9 cellular contexts compared by ENCODE assay signal in the genomic region with DNA sequence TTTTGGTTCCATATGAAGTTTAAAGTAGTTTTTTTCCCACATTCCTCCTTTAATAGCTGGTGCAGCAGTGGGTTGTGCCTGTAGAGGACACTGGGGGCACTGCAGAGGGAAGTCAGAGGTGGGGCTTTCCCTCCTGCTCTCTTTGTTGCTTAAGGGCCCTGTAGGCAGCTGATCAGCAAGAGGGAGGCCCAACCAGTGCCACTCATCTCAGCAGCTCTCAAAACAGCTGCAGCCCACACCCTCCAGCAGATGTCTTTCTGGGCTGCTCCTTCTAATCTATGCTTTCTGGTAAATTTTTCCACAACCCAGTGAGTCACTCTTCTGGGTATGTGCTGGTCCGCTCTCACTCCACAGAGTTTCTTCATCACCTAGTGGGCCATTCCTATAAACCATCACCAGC.
DNase-seq lines count a peak whose midpoint lies in the region; TF ChIP-seq lines count a peak whose summit lies in the region.
"Had no signal": no experiment of that assay in that cellular context is flagged by ENCODE, and none has a peak within 500 bp of the region (broad histone marks: within the 10 kb centered on the region; RNA-seq: fewer than 3 reads in every experiment).

No MANE protein-coding gene starts in this region.

- no peak overlapping the region for H3K9ac ChIP-seq in mesendoderm (ENCODE audit: low read length)

- H2BK120ac ChIP-seq in mesendoderm (ENCODE audit: low read depth, low read length) = no peak overlapping the region

- H3K4me3 ChIP-seq in coronary artery (no peak overlapping the region), mesendoderm (ENCODE audit: low read length) (no peak overlapping the region)

- no peaks in the 10 kb centered on the region for H3K27me3 ChIP-seq in mesendoderm (ENCODE audit: insufficient read depth, low read length, poor library complexity)

- H3K36me3 ChIP-seq in mesendoderm (ENCODE audit: control insufficient read depth, insufficient read depth, low read length) = no peaks in the 10 kb centered on the region

- H3K4ac ChIP-seq in mesendoderm (ENCODE audit: low read depth, low read length) = no peak overlapping the region

- no peaks in the 10 kb centered on the region for H3K4me1 ChIP-seq in mesendoderm (ENCODE audit: control insufficient read depth, low read depth, low read length)

- no peak overlapping the region for H3K23ac ChIP-seq in mesendoderm (ENCODE audit: low read length)

- no peak overlapping the region for H3K18ac ChIP-seq in mesendoderm (ENCODE audit: low read length)

- peak; percentile 67 for DNase-seq in Daoy (ENCODE audit: low read depth)
- peak; percentile 88 for DNase-seq in M059J (ENCODE audit: low read depth)
- DNase-seq in coronary artery (ENCODE audit: low spot score) = peak; percentile 82
- DNase-seq in mesendoderm = peak; percentile 80
- no peak for DNase-seq in NCI-H748 (lab: John Stamatoyannopoulos, UW; ENCODE audit: unreplicated experiment)
- DNase-seq in T-helper 2 cell = no peak
- no peak for DNase-seq in NCI-H2196 treated with DMSO at 0.1 percent for 48 hours (lab: John Stamatoyannopoulos, UW; ENCODE audit: unreplicated experiment)
- no peak for DNase-seq in activated CD8-positive, alpha-beta memory T cell treated with anti-CD3 and anti-CD28 coated beads, Interleukin-2, amount 50 U/mL, for 48 hours
- DNase-seq: activated T-cell treated with anti-CD3 and anti-CD28 coated beads, Interleukin-2, amount 50 U/mL, for 1 hour had no signal

- no peak overlapping the region for H4K5ac ChIP-seq in mesendoderm (ENCODE audit: low read length)

- H2BK5ac ChIP-seq in mesendoderm (ENCODE audit: low read length) = no peak overlapping the region

- no peak overlapping the region for H2BK15ac ChIP-seq in mesendoderm (replicated peaks; ENCODE audit: low read depth)

- no peak overlapping the region for H3K4me2 ChIP-seq in mesendoderm (ENCODE audit: low read length)

- no CpG with 5 or more reads among the region's 1 CpG for WGBS in mesendoderm (ENCODE audit: extremely low coverage, insufficient coverage, low lambda C conversion rate)

- no peak overlapping the region for H4K8ac ChIP-seq in mesendoderm (ENCODE audit: low read depth, low read length)

- no peak overlapping the region for H3K56ac ChIP-seq in mesendoderm (ENCODE audit: low read length)

- peaks cover 6% of the 10 kb centered on the region for H3K79me1 ChIP-seq in mesendoderm (ENCODE audit: low read length)

- H3K79me2 ChIP-seq in mesendoderm (ENCODE audit: control insufficient read depth, insufficient read depth, low read length) = no peaks in the 10 kb centered on the region

- no peak for TF ChIP-seq CTCF in coronary artery (IDR thresholded peaks at IDR 0.05)

- H2AK5ac ChIP-seq in mesendoderm (ENCODE audit: low read length) = no peak overlapping the region

- H3K27ac ChIP-seq in coronary artery (peak overlapping the region in 1 of 2 donors; percentile 42), mesendoderm (ENCODE audit: low read depth, low read length) (no peak overlapping the region)

Comparison
In these comparisons a context has a peak if more than half of its experiments do, and no peak if none do; other contexts are left out.
1. DNase-seq: peak in Daoy (single experiment), M059J (single experiment), coronary artery (single experiment) and mesendoderm (single experiment); none in NCI-H748 (single experiment), T-helper 2 cell (0 of 5), NCI-H2196 treated with DMSO at 0.1 percent for 48 hours (single experiment) and activated CD8-positive, alpha-beta memory T cell treated with anti-CD3 and anti-CD28 coated beads, Interleukin-2, amount 50 U/mL, for 48 hours (single experiment).